ENCODE assay signal across 16 cellular contexts in genomic region chr1:244080343-244080929, GRCh38. TPM values are rescaled to one million over a fixed set of nuclear protein-coding genes. Genes with fewer than 3 reads are reported as not detected.
DNase-seq lines count a peak whose midpoint lies in the region; ATAC-seq and TF ChIP-seq lines count a peak whose summit lies in the region.
"Had no signal": no experiment of that assay in that cellular context is flagged by ENCODE, and none has a peak within 500 bp of the region (broad histone marks: within the 10 kb centered on the region; RNA-seq: fewer than 3 reads in every experiment).

No MANE protein-coding gene starts in this region.

- H3K27me3 ChIP-seq in body of pancreas = no peaks in the 10 kb centered on the region

- TF ChIP-seq POLR2A in body of pancreas (IDR thresholded peaks at IDR 0.05) = no peak

- DNase-seq in G401 (ENCODE audit: low spot score) (peak; percentile 50), HEK293T (ENCODE audit: extremely low spot score) (peak; percentile 32), body of pancreas (no peak), kidney tubule cell (ENCODE audit: low spot score) (peak; percentile 88), mesothelial cell of epicardium (ENCODE audit: low spot score in 2 of 2, unreplicated experiment in 2 of 2) (no peak), HCEC 1CT (no peak)
- DNase-seq in NK-92 treated with Interleukin-12 subunit alpha and Interleukin-12 subunit beta, amount 100 ng/mL, for 24 hours (lab: John Stamatoyannopoulos, UW) = no peak
- DNase-seq: Calu3, DMS53, H7, NCI-H1092 treated with DMSO at 0.1 percent for 48 hours, NCI-H1930, NCI-H2171 treated with DMSO at 0.1 percent for 48 hours, NCI-H510A, SW 1271 had no signal

- peaks cover 16% of the 10 kb centered on the region for H3K27me3 Mint-ChIP-seq in mesothelial cell of epicardium (ENCODE audit: low read depth)

- H3K4me3 ChIP-seq in body of pancreas = no peak overlapping the region

- H3K27ac ChIP-seq in body of pancreas = peak overlapping the region in 1 of 4 donors; percentile 26
- H3K27ac ChIP-seq: KMS-11 had no signal

- no peaks in the 10 kb centered on the region for H3K36me3 ChIP-seq in body of pancreas (replicated peaks in 1 of 2; ENCODE audit: insufficient read depth in 1 of 2, low read depth in 2 of 2)

- peak; percentile 38 for ATAC-seq in body of pancreas

- H3K36me3 Mint-ChIP-seq in mesothelial cell of epicardium = no peaks in the 10 kb centered on the region

- in situ Hi-C loops in G401 (cut with HindIII; ENCODE audit: low sequenced_read_pairs) = no loop called here

- H3K9me3 Mint-ChIP-seq in mesothelial cell of epicardium = peaks cover 7% of the 10 kb centered on the region

- H3K4me3 Mint-ChIP-seq in mesothelial cell of epicardium = no peak overlapping the region

- no peak overlapping the region for H3K27ac Mint-ChIP-seq in mesothelial cell of epicardium

- TF ChIP-seq CTCF in body of pancreas (IDR thresholded peaks at IDR 0.05) = no peak
- no peak for TF ChIP-seq CTCF in mesothelial cell of epicardium (IDR thresholded peaks at IDR 0.05; ENCODE audit: unreplicated experiment)

- H3K4me1 Mint-ChIP-seq in mesothelial cell of epicardium = peaks cover 5% of the 10 kb centered on the region

- POLR2A ChIA-PET in HEK293T (lab: Yijun Ruan, JAX) = no interaction called here

- H3K4me1 ChIP-seq in body of pancreas = no peaks in the 10 kb centered on the region

- WGBS in body of pancreas, 2 donors = 41 to 46% methylated on average over 10 to 12 of the region's 12 CpGs

- CTCF ChIA-PET in HEK293T (lab: Yijun Ruan, JAX) = no interaction called here

- intact Hi-C loops in body of pancreas (cut with DNase I) = no loop called here

- H3K9me3 ChIP-seq in body of pancreas = no peaks in the 10 kb centered on the region

TF ChIP-seq in HEK293T, 16 proteins besides CTCF, POLR2A, EP300 and RAD21:
- TF ChIP-seq FOXK2 (IDR thresholded peaks at IDR 0.05) (no peak), BHLHE40 (IDR thresholded peaks at IDR 0.05; ENCODE audit: borderline replicate concordance) (no peak), SP1 (IDR thresholded peaks at IDR 0.05) (no peak), CTBP1 (IDR thresholded peaks at IDR 0.05; ENCODE audit: borderline replicate concordance) (no peak), NFRKB (IDR thresholded peaks at IDR 0.05) (no peak), L3MBTL2 (conservative IDR thresholded peaks at IDR 0.05) (no peak), ZNF384 (IDR thresholded peaks at IDR 0.05) (no peak), FOXM1 (IDR thresholded peaks at IDR 0.05; ENCODE audit: borderline replicate concordance) (no peak), SUZ12 (IDR thresholded peaks at IDR 0.05) (no peak), HDGF (IDR thresholded peaks at IDR 0.05; ENCODE audit: borderline replicate concordance) (no peak), TARDBP (IDR thresholded peaks at IDR 0.05) (no peak), LEF1 (IDR thresholded peaks at IDR 0.05; ENCODE audit: borderline replicate concordance) (no peak), FOXA1 (IDR thresholded peaks at IDR 0.05) (no peak)
- TF ChIP-seq, protein P1, sequence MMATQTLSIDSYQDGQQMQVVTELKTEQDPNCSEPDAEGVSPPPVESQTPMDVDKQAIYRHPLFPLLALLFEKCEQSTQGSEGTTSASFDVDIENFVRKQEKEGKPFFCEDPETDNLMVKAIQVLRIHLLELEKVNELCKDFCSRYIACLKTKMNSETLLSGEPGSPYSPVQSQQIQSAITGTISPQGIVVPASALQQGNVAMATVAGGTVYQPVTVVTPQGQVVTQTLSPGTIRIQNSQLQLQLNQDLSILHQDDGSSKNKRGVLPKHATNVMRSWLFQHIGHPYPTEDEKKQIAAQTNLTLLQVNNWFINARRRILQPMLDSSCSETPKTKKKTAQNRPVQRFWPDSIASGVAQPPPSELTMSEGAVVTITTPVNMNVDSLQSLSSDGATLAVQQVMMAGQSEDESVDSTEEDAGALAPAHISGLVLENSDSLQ (IDR thresholded peaks at IDR 0.05) = no peak

RNA-seq across cellular contexts. Expression of gene ZBTB18, which starts 29.4 kb away (rescaled TPM):
- total RNA-seq in G401 (2014; rRNA removed; shearing (Covaris generic)) = 0.74 and 3.1 TPM in 2 replicates
- total RNA-seq in body of pancreas (10 to 100 TPM; 20.4 to 22.6 TPM), mesothelial cell of epicardium (41.6 to 43.8 TPM (median 42.5 TPM) in 3 replicates)

Comparison
In these comparisons a context has a peak if more than half of its experiments do, and no peak if none do; other contexts are left out.
1. DNase-seq: peak in G401 (single experiment), HEK293T (single experiment) and kidney tubule cell (single experiment); none in body of pancreas (0 of 4), NK-92 treated with Interleukin-12 subunit alpha and Interleukin-12 subunit beta, amount 100 ng/mL, for 24 hours (single experiment), mesothelial cell of epicardium (0 of 2) and HCEC 1CT (single experiment).